ENCODE assay signal across 1 cellular context in the genomic region with DNA sequence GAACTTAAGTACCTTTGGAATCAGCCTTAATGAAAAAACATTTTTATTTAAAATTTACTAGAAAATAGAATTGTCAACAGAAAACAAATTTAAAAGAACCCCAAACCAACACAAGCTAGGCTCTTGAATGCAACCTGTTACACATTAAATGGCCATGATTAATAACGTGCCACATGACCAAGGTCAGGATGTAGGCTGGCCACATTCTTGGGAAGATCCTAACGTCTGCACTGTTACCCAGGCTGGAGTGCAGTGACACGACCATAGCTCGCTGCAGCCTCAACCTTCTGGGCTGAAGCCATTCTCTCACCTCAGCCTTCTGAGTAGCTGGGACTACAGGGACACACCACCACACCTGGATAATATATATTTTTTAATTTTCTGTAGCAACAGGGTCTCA.
TF ChIP-seq lines count a peak whose summit lies in the region.

No MANE protein-coding gene starts in this region.

TF ChIP-seq in IMR-90, 13 proteins besides CTCF, POLR2A, EP300 and RAD21:
- TF ChIP-seq SMC3 (IDR thresholded peaks at IDR 0.05; ENCODE audit: low read depth, low read length) (no peak), MXI1 (IDR thresholded peaks at IDR 0.05; ENCODE audit: borderline replicate concordance, low read depth, low read length) (no peak), MAZ (IDR thresholded peaks at IDR 0.05; ENCODE audit: borderline replicate concordance, low read depth, low read length) (no peak), NFE2L2 (IDR thresholded peaks at IDR 0.05; ENCODE audit: low read depth, low read length) (no peak), RCOR1 (IDR thresholded peaks at IDR 0.05; ENCODE audit: insufficient replicate concordance, low read length) (no peak), BHLHE40 (IDR thresholded peaks at IDR 0.05; ENCODE audit: low read depth, low read length) (no peak), ELK1 (IDR thresholded peaks at IDR 0.05; ENCODE audit: borderline replicate concordance, low read depth, low read length) (no peak), RFX5 (IDR thresholded peaks at IDR 0.05; ENCODE audit: low read depth, low read length) (no peak), MAFK (IDR thresholded peaks at IDR 0.05; ENCODE audit: low read depth, low read length) (no peak), CEBPB (IDR thresholded peaks at IDR 0.05; ENCODE audit: low read depth, low read length) (no peak), FOS (IDR thresholded peaks at IDR 0.05; ENCODE audit: low read depth, low read length) (no peak), CHD1 (IDR thresholded peaks at IDR 0.05; ENCODE audit: low read depth, low read length) (no peak)
- TF ChIP-seq, protein P1, sequence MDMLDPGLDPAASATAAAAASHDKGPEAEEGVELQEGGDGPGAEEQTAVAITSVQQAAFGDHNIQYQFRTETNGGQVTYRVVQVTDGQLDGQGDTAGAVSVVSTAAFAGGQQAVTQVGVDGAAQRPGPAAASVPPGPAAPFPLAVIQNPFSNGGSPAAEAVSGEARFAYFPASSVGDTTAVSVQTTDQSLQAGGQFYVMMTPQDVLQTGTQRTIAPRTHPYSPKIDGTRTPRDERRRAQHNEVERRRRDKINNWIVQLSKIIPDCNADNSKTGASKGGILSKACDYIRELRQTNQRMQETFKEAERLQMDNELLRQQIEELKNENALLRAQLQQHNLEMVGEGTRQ (IDR thresholded peaks at IDR 0.05; ENCODE audit: low read depth, low read length): no peak
TF ChIP-seq in IMR-90: peak in this region for 0.
